In genomic region chr7:129826895-129827294, GRCh38 we compare ENCODE assay signal across 8 cellular contexts.
DNase-seq lines count a peak whose midpoint lies in the region; ATAC-seq and TF ChIP-seq lines count a peak whose summit lies in the region.
"Not testable (repeated sequence)": the region's sequence is repeated elsewhere in the genome, so short reads cannot be mapped to it uniquely, and the experiment has no call there.

No MANE protein-coding gene starts in this region.

- H3K79me2 ChIP-seq in PC-9 (ENCODE audit: low read depth) = not testable (repeated sequence)

- not testable (repeated sequence) for H3K27me3 ChIP-seq in Caco-2 (replicated peaks; ENCODE audit: control insufficient read depth, insufficient read depth, low read length); PC-9 (ENCODE audit: insufficient read depth, low read depth); naive thymus-derived CD4-positive, alpha-beta T cell (ENCODE audit: control insufficient read depth in 2 of 2, insufficient read depth in 2 of 2, low read length in 2 of 2)

- DNase-seq in Caco-2; PC-9; activated T-cell treated with anti-CD3 and anti-CD28 coated beads, Interleukin-2, amount 50 U/mL, for 4 hours; MCF 10A (ENCODE audit: unreplicated experiment); immature natural killer cell; naive thymus-derived CD4-positive, alpha-beta T cell; neural crest cell (ENCODE audit: low read depth, low spot score): not testable (repeated sequence)

- CTCF ChIA-PET in Caco-2 (lab: Charles Lee) = interaction anchor here (1.3 kb wide), 1 partner anchor 184 kb away, joined by 3 read pairs; no protein-coding TSS in a partner anchor
- CTCF ChIA-PET in PC-9 (lab: Charles Lee) = not testable (repeated sequence)
- CTCF ChIA-PET in MCF 10A (lab: Yijun Ruan, JAX) = interaction anchor here (1.2 to 5.9 kb wide), 2 partner anchors 8 to 162 kb away, joined by 3 to 36 read pairs; no protein-coding TSS in a partner anchor
- CTCF ChIA-PET in naive thymus-derived CD4-positive, alpha-beta T cell (lab: Charles Lee) = interaction anchor here (0.6 to 1.4 kb wide), 3 partner anchors 89 to 188 kb away, joined by 3 to 6 read pairs (median 4); no protein-coding TSS in a partner anchor

- not testable (repeated sequence) for ATAC-seq in activated T-cell treated with anti-CD3 and anti-CD28 coated beads, Interleukin-2, amount 50 U/mL, for 4 hours; naive thymus-derived CD4-positive, alpha-beta T cell; stimulated activated memory B cell treated with anti-CD40 and anti-IgM and Interleukin-4, amounts not matched to agents 10 μg/mL and 1 μg/mL and 100 μg/mL, for 72 hours

- intact Hi-C loops in Caco-2 (cut with micrococcal nuclease; ENCODE audit: unreplicated experiment) = loop anchor here (10.0 kb wide), 1 partner anchor 462 kb away; no protein-coding TSS in a partner anchor
- intact Hi-C loops in PC-9 (cut with micrococcal nuclease; ENCODE audit: unreplicated experiment); MCF 10A (cut with micrococcal nuclease): not testable (repeated sequence)
- intact Hi-C loops in naive thymus-derived CD4-positive, alpha-beta T cell (cut with micrococcal nuclease) = loop anchor here (10.0 kb wide), 4 partner anchors 102 to 1008 kb away; partner anchors contain the start of genes AHCYL2 (in 1 of the 2) and SMKR1 (in 1 of the 2)

- H3K4me1 Mint-ChIP-seq in Caco-2 (ENCODE audit: low read depth, unreplicated experiment) (peaks cover 15% of the 10 kb centered on the region), MCF 10A (ENCODE audit: insufficient read depth, unreplicated experiment) (peaks cover 32% of the 10 kb centered on the region), immature natural killer cell (peaks cover 26% of the 10 kb centered on the region in 2 donors), neural crest cell (peaks cover 12% of the 10 kb centered on the region)
- H3K4me1 Mint-ChIP-seq in activated T-cell treated with anti-CD3 and anti-CD28 coated beads, Interleukin-2, amount 50 U/mL, for 4 hours (ENCODE audit: low read depth) = peaks cover 16% of the 10 kb centered on the region
- peaks cover 12 to 25% (median 19%) of the 10 kb centered on the region in 7 donors for H3K4me1 Mint-ChIP-seq in naive thymus-derived CD4-positive, alpha-beta T cell
- H3K4me1 Mint-ChIP-seq in stimulated activated memory B cell treated with anti-CD40 and anti-IgM and Interleukin-4, amounts not matched to agents 10 μg/mL and 1 μg/mL and 100 μg/mL, for 72 hours = peaks cover 29% of the 10 kb centered on the region

- not testable (repeated sequence) for H3K4me3 ChIP-seq in Caco-2 (ENCODE audit: low read depth, low read length); PC-9; naive thymus-derived CD4-positive, alpha-beta T cell (ENCODE audit: low read length)

- not testable (repeated sequence) for H3K4me2 ChIP-seq in PC-9

- H3K27ac Mint-ChIP-seq in Caco-2 (ENCODE audit: unreplicated experiment); immature natural killer cell; neural crest cell (ENCODE audit: unreplicated experiment); stimulated activated memory B cell treated with anti-CD40 and anti-IgM and Interleukin-4, amounts not matched to agents 10 μg/mL and 1 μg/mL and 100 μg/mL, for 72 hours: not testable (repeated sequence)
- peak overlapping the region; percentile 16 for H3K27ac Mint-ChIP-seq in MCF 10A (ENCODE audit: low read depth, unreplicated experiment)
- H3K27ac Mint-ChIP-seq in naive thymus-derived CD4-positive, alpha-beta T cell = peak overlapping the region in 1 of 9 donors; percentile 25

- H3K9me3 ChIP-seq in Caco-2; PC-9 (ENCODE audit: insufficient read depth, low read depth); naive thymus-derived CD4-positive, alpha-beta T cell (ENCODE audit: control insufficient read depth in 2 of 3, low read length in 3 of 3): not testable (repeated sequence)

- not testable (repeated sequence) for BruUV-seq in Caco-2 (replicated peaks; lab: Mats Ljungman, UMichigan); PC-9 (replicated peaks; lab: Mats Ljungman, UMichigan); MCF 10A (replicated peaks; lab: Mats Ljungman, UMichigan)

- H3K27me3 Mint-ChIP-seq in Caco-2 (ENCODE audit: insufficient read depth, unreplicated experiment); activated T-cell treated with anti-CD3 and anti-CD28 coated beads, Interleukin-2, amount 50 U/mL, for 4 hours (ENCODE audit: low read depth); MCF 10A (ENCODE audit: insufficient read depth, unreplicated experiment); naive thymus-derived CD4-positive, alpha-beta T cell; neural crest cell (ENCODE audit: low read depth); stimulated activated memory B cell treated with anti-CD40 and anti-IgM and Interleukin-4, amounts not matched to agents 10 μg/mL and 1 μg/mL and 100 μg/mL, for 72 hours: not testable (repeated sequence)
- peaks cover 8 to 15% (median 10%) of the 10 kb centered on the region in 3 donors for H3K27me3 Mint-ChIP-seq in immature natural killer cell (ENCODE audit: low read depth in 3 of 3)

- not testable (repeated sequence) for H3K9me3 Mint-ChIP-seq in Caco-2 (ENCODE audit: unreplicated experiment); activated T-cell treated with anti-CD3 and anti-CD28 coated beads, Interleukin-2, amount 50 U/mL, for 4 hours; MCF 10A (ENCODE audit: unreplicated experiment); immature natural killer cell; naive thymus-derived CD4-positive, alpha-beta T cell; neural crest cell; stimulated activated memory B cell treated with anti-CD40 and anti-IgM and Interleukin-4, amounts not matched to agents 10 μg/mL and 1 μg/mL and 100 μg/mL, for 72 hours

- peaks cover 29% of the 10 kb centered on the region for H3K4me1 ChIP-seq in Caco-2
- peaks cover 34% of the 10 kb centered on the region for H3K4me1 ChIP-seq in PC-9 (replicated peaks; ENCODE audit: insufficient read depth)
- not testable (repeated sequence) for H3K4me1 ChIP-seq in naive thymus-derived CD4-positive, alpha-beta T cell (ENCODE audit: control insufficient read depth in 2 of 2, insufficient read depth in 2 of 2, low read length in 2 of 2)

- H3K36me3 ChIP-seq in Caco-2 (ENCODE audit: control insufficient read depth, insufficient read depth, low read length); PC-9 (ENCODE audit: low read depth); naive thymus-derived CD4-positive, alpha-beta T cell (ENCODE audit: control insufficient read depth in 2 of 3, insufficient read depth in 3 of 3, low read length in 3 of 3): not testable (repeated sequence)

- POLR2A ChIA-PET in Caco-2 (lab: Charles Lee); PC-9 (lab: Charles Lee; ENCODE audit: unreplicated experiment); naive thymus-derived CD4-positive, alpha-beta T cell (lab: Charles Lee): not testable (repeated sequence)
- POLR2A ChIA-PET in MCF 10A (lab: Yijun Ruan, JAX) = interaction anchor here (1.0 to 2.5 kb wide), 7 partner anchors 122 to 187 kb away, joined by 3 to 13 read pairs (median 6); no protein-coding TSS in a partner anchor

- H3K36me3 Mint-ChIP-seq in Caco-2 (ENCODE audit: insufficient read depth, unreplicated experiment) = peaks cover 39% of the 10 kb centered on the region
- H3K36me3 Mint-ChIP-seq in activated T-cell treated with anti-CD3 and anti-CD28 coated beads, Interleukin-2, amount 50 U/mL, for 4 hours (ENCODE audit: insufficient read depth); immature natural killer cell; naive thymus-derived CD4-positive, alpha-beta T cell; neural crest cell (ENCODE audit: low read depth); stimulated activated memory B cell treated with anti-CD40 and anti-IgM and Interleukin-4, amounts not matched to agents 10 μg/mL and 1 μg/mL and 100 μg/mL, for 72 hours: not testable (repeated sequence)
- peaks cover 43% of the 10 kb centered on the region for H3K36me3 Mint-ChIP-seq in MCF 10A (ENCODE audit: insufficient read depth, unreplicated experiment)

- peaks cover 41% of the 10 kb centered on the region for H3F3A ChIP-seq in PC-9 (ENCODE audit: insufficient read depth, low read depth)

- not testable (repeated sequence) for H2AFZ ChIP-seq in PC-9

- H3K27ac ChIP-seq in PC-9 = peak overlapping the region; percentile 91
- not testable (repeated sequence) for H3K27ac ChIP-seq in naive thymus-derived CD4-positive, alpha-beta T cell (ENCODE audit: low read depth, low read length)

- H3K9me2 ChIP-seq in PC-9 (ENCODE audit: insufficient read depth) = not testable (repeated sequence)

- TF ChIP-seq CTCF in Caco-2 (IDR thresholded peaks at IDR 0.05; ENCODE audit: insufficient read depth in 1 of 2, low read depth in 1 of 2, low read length in 1 of 2, severe bottlenecking in 1 of 2, unreplicated experiment in 1 of 2); PC-9 (conservative IDR thresholded peaks at IDR 0.05); MCF 10A (IDR thresholded peaks at IDR 0.05; ENCODE audit: unreplicated experiment); neural crest cell (conservative IDR thresholded peaks at IDR 0.05): not testable (repeated sequence)

- H4K20me1 ChIP-seq in PC-9 (ENCODE audit: insufficient read depth) = not testable (repeated sequence)

- H3K4me3 Mint-ChIP-seq in Caco-2 (ENCODE audit: unreplicated experiment) (peak overlapping the region; percentile 89), immature natural killer cell (peak overlapping the region in 3 of 5 donors; percentile 44 to 51 (median 46)), neural crest cell (peak overlapping the region; percentile 78)
- peak overlapping the region; percentile 35 for H3K4me3 Mint-ChIP-seq in activated T-cell treated with anti-CD3 and anti-CD28 coated beads, Interleukin-2, amount 50 U/mL, for 4 hours
- H3K4me3 Mint-ChIP-seq in MCF 10A (ENCODE audit: unreplicated experiment) = not testable (repeated sequence)
- H3K4me3 Mint-ChIP-seq in naive thymus-derived CD4-positive, alpha-beta T cell = peak overlapping the region in 6 of 10 donors; percentile 32 to 51 (median 36)
- peak overlapping the region; percentile 29 for H3K4me3 Mint-ChIP-seq in stimulated activated memory B cell treated with anti-CD40 and anti-IgM and Interleukin-4, amounts not matched to agents 10 μg/mL and 1 μg/mL and 100 μg/mL, for 72 hours
